In genomic region chr18:37355772-37356171, GRCh38 we compare ENCODE assay signal across 29 cellular contexts.
"Had no signal": no experiment of that assay in that cellular context is flagged by ENCODE, and none has a peak within 500 bp of the region (broad histone marks: within the 10 kb centered on the region; RNA-seq: fewer than 3 reads in every experiment).

No MANE protein-coding gene starts in this region.

- H3K9me3 ChIP-seq: ascending aorta, body of pancreas had no signal

- ATAC-seq: activated CD8-positive, alpha-beta T cell treated with anti-CD3 and anti-CD28 coated beads, Interleukin-2, amount 10 ng/mL, durations not matched to agents 7 days and 5 days; body of pancreas; T-helper 17 cell; WTC11 had no signal

- H3K27me3 Mint-ChIP-seq: activated naive CD4-positive, alpha-beta T cell treated with anti-CD3 and anti-CD28 coated beads, Interleukin-2, amount 50 U/mL, for 24 hours; T-helper 17 cell had no signal

- H3K27ac Mint-ChIP-seq: activated CD8-positive, alpha-beta T cell treated with anti-CD3 and anti-CD28 coated beads, Interleukin-2, amount 10 ng/mL, durations not matched to agents 7 days and 5 days; activated naive CD4-positive, alpha-beta T cell treated with anti-CD3 and anti-CD28 coated beads, Interleukin-2, amount 50 U/mL, for 24 hours; activated T-helper 1 cell treated with anti-CD3 and anti-CD28 coated beads, Interleukin-12 subunit alpha, Interleukin-12 subunit beta, Interleukin-2, Interleukin-4 antibody, amounts not matched to agents 30 ng/mL and 10 ng/mL and 1 ng/mL, durations not matched to agents 14 hours and 24 hours and 36 hours; T-helper 17 cell; WTC11 had no signal

- H3K36me3 Mint-ChIP-seq: activated naive CD4-positive, alpha-beta T cell treated with anti-CD3 and anti-CD28 coated beads, Interleukin-2, amount 50 U/mL, for 24 hours; WTC11 had no signal

- H3K4me3 Mint-ChIP-seq: activated CD8-positive, alpha-beta T cell treated with anti-CD3 and anti-CD28 coated beads, Interleukin-2, amount 10 ng/mL, durations not matched to agents 7 days and 5 days; activated naive CD4-positive, alpha-beta T cell treated with anti-CD3 and anti-CD28 coated beads, Interleukin-2, amount 50 U/mL, for 24 hours; activated T-helper 1 cell treated with anti-CD3 and anti-CD28 coated beads, Interleukin-12 subunit alpha, Interleukin-12 subunit beta, Interleukin-2, Interleukin-4 antibody, amounts not matched to agents 30 ng/mL and 10 ng/mL and 1 ng/mL, durations not matched to agents 14 hours and 24 hours and 36 hours; central memory CD8-positive, alpha-beta T cell; T-helper 17 cell; WTC11 had no signal

- H3K27me3 ChIP-seq: ascending aorta, body of pancreas had no signal

- H3K4me1 Mint-ChIP-seq: activated naive CD4-positive, alpha-beta T cell treated with anti-CD3 and anti-CD28 coated beads, Interleukin-2, amount 50 U/mL, for 24 hours; central memory CD8-positive, alpha-beta T cell; T-helper 17 cell had no signal

- FAIRE-seq: RCC 7860 had no signal

- H3K27ac ChIP-seq: ascending aorta, body of pancreas had no signal

- H3K4me3 ChIP-seq: ascending aorta, body of pancreas had no signal

- H3K9me3 Mint-ChIP-seq: activated naive CD4-positive, alpha-beta T cell treated with anti-CD3 and anti-CD28 coated beads, Interleukin-2, amount 50 U/mL, for 24 hours; activated T-helper 1 cell treated with anti-CD3 and anti-CD28 coated beads, Interleukin-12 subunit alpha, Interleukin-12 subunit beta, Interleukin-2, Interleukin-4 antibody, amounts not matched to agents 30 ng/mL and 10 ng/mL and 1 ng/mL, durations not matched to agents 14 hours and 24 hours and 36 hours; central memory CD8-positive, alpha-beta T cell; WTC11 had no signal

- H3K36me3 ChIP-seq: ascending aorta had no signal

- H3K4me1 ChIP-seq: ascending aorta, body of pancreas had no signal

- DNase-seq: activated CD4-positive, alpha-beta T cell treated with anti-CD3 and anti-CD28 coated beads for 48 hours; activated CD4-positive, alpha-beta T cell treated with anti-CD3 and anti-CD28 coated beads, Interleukin-2, amount 50 U/mL, for 4 hours; activated CD4-positive, CD25-positive, alpha-beta regulatory T cell treated with anti-CD3 and anti-CD28 coated beads, Interleukin-2, amount 50 U/mL, for 72 hours; activated CD8-positive, alpha-beta memory T cell treated with anti-CD3 and anti-CD28 coated beads, Interleukin-2, amount 50 U/mL, for 48 hours; activated CD8-positive, alpha-beta T cell treated with anti-CD3 and anti-CD28 coated beads, Interleukin-2, amount 10 ng/mL, durations not matched to agents 7 days and 5 days; activated effector memory CD4-positive, alpha-beta T cell treated with Interleukin-2 at 50 U/mL for 16 hours; activated naive CD4-positive, alpha-beta T cell; activated T-cell treated with anti-CD3 and anti-CD28 coated beads, Interleukin-2, amount 50 U/mL, for 1 hour; amniotic stem cell; body of pancreas; Kasumi-1; KBM-7; NCI-H1092; NCI-H1417 treated with DMSO at 0.1 percent for 48 hours; NCI-H1694; NCI-H2029; NCI-H2107; NCI-H2171 treated with DMSO at 0.1 percent for 48 hours; NCI-H345; NCI-H510A treated with DMSO at 0.1 percent for 48 hours; SHP77 treated with DMSO at 0.1 percent for 48 hours; T-helper 17 cell; T-helper 9 cell had no signal
